In genomic region chrX:44897539-44897938, GRCh38 we compare ENCODE assay signal across 1 cellular context.
TF ChIP-seq lines count a peak whose summit lies in the region.

No MANE protein-coding gene starts in this region.

TF ChIP-seq in SK-N-SH, 30 proteins besides CTCF, POLR2A, EP300 and RAD21 (continued from another document):
- TF ChIP-seq ZBTB33 (IDR thresholded peaks at IDR 0.05; ENCODE audit: borderline replicate concordance, low read depth) (no peak), TCF12 (IDR thresholded peaks at IDR 0.05) (no peak), FOXJ3 (CRISPR knock-in tag; IDR thresholded peaks at IDR 0.05) (no peak)
